ENCODE assay signal across 27 cellular contexts in genomic region chr2:173711816-173712215, GRCh38.
"Had no signal": no experiment of that assay in that cellular context is flagged by ENCODE, and none has a peak within 500 bp of the region (broad histone marks: within the 10 kb centered on the region; RNA-seq: fewer than 3 reads in every experiment).

No MANE protein-coding gene starts in this region.

- H3K4me3 ChIP-seq: stomach, suprapubic skin, testis, thoracic aorta, thyroid gland, tibial artery, tibial nerve, transverse colon, upper lobe of left lung, upper lobe of right lung, uterus, vagina had no signal

- ATAC-seq: stimulated activated effector memory CD8-positive, alpha-beta T cell treated with anti-CD3 and anti-CD28 coated beads, Interleukin-12 subunit alpha, Interleukin-12 subunit beta, amount 100 ng/mL, for 72 hours; stimulated activated memory B cell treated with anti-CD40 and anti-IgM and Interleukin-4, amounts not matched to agents 10 μg/mL and 1 μg/mL and 100 μg/mL, for 72 hours; stimulated activated naive B cell treated with anti-CD40 and anti-IgM and Interleukin-4, amounts not matched to agents 10 μg/mL and 1 μg/mL and 100 μg/mL, for 72 hours; stimulated activated naive CD8-positive, alpha-beta T cell treated with anti-CD3 and anti-CD28 coated beads, Interleukin-15, amount 100 ng/mL, for 72 hours; stimulated activated naive CD8-positive, alpha-beta T cell treated with anti-CD3 and anti-CD28 coated beads, Interleukin-15, Interleukin-2, amounts not matched to agents 100 U/mL and 50 U/mL, for 24 hours; upper lobe of right lung had no signal

- H3K9me3 ChIP-seq: stomach, suprapubic skin, testis, thoracic aorta, thyroid gland, tibial artery, tibial nerve, transverse colon, upper lobe of left lung, upper lobe of right lung, uterus, vagina had no signal

- H3K36me3 ChIP-seq: stomach, suprapubic skin, thoracic aorta, thyroid gland, tibial artery, tibial nerve, transverse colon, upper lobe of left lung, upper lobe of right lung, uterus, vagina had no signal

- H3K27ac ChIP-seq: stomach, suprapubic skin, testis, thoracic aorta, thyroid gland, tibial artery, tibial nerve, transverse colon, upper lobe of left lung, upper lobe of right lung, uterus, vagina had no signal

- FAIRE-seq: urothelium cell line had no signal

- H3K4me1 ChIP-seq: stomach, suprapubic skin, testis, thyroid gland, tibial artery, tibial nerve, upper lobe of left lung, upper lobe of right lung, uterus, vagina had no signal

- DNase-seq: stimulated activated CD4-positive, alpha-beta T cell treated with anti-CD3 and anti-CD28 coated beads, Interleukin-2, amount 100 ng/mL, for 48 hours; stimulated activated CD4-positive, alpha-beta T cell treated with anti-CD3 and anti-CD28 coated beads, Interleukin-4, amount 100 ng/mL, for 1 hour; stimulated activated CD4-positive, alpha-beta T cell treated with anti-CD3 and anti-CD28 coated beads, Interleukin-4, amount 100 ng/mL, for 24 hours; stimulated activated CD4-positive, alpha-beta T cell treated with anti-CD3 and anti-CD28 coated beads, Interleukin-4, amount 100 ng/mL, for 4 hours; stimulated activated CD8-positive, alpha-beta memory T cell treated with anti-CD3 and anti-CD28 coated beads, Interleukin-4, amount 100 ng/mL, for 48 hours; stimulated activated naive B cell treated with anti-CD40 and anti-IgM and Interleukin-4, amounts not matched to agents 10 μg/mL and 1 μg/mL and 100 μg/mL, for 72 hours; stimulated activated naive CD4-positive, alpha-beta T cell; stimulated activated naive CD4-positive, alpha-beta T cell treated with Interleukin-2 at 50 U/mL for 16 hours; stimulated activated naive CD8-positive, alpha-beta T cell treated with anti-CD3 and anti-CD28 coated beads, Interleukin-15, amount 100 ng/mL, for 72 hours; stimulated activated naive CD8-positive, alpha-beta T cell treated with anti-CD3 and anti-CD28 coated beads, Interleukin-15, Interleukin-2, amounts not matched to agents 100 U/mL and 50 U/mL, for 24 hours; stomach; substantia nigra; testis; thyroid gland; tibial artery; transverse colon; trophoblast cell; upper lobe of left lung; upper lobe of right lung; uterus had no signal

- H3K27me3 ChIP-seq: stomach, suprapubic skin, testis, thyroid gland, tibial artery, tibial nerve, transverse colon, upper lobe of left lung, upper lobe of right lung, uterus, vagina had no signal
